ENCODE assay signal across 1 cellular context in genomic region chr10:121994429-121994881, GRCh38.
TF ChIP-seq lines count a peak whose summit lies in the region.

No MANE protein-coding gene starts in this region.

TF ChIP-seq in GM23338, 12 proteins besides CTCF, POLR2A, EP300 and RAD21 (continued from another document):
- TF ChIP-seq ZNF462 (CRISPR knock-in tag; IDR thresholded peaks at IDR 0.05) = no peak
- TF ChIP-seq CREB1 (CRISPR knock-in tag; IDR thresholded peaks at IDR 0.05; ENCODE audit: low read depth) = no peak
- no peak for TF ChIP-seq EZH2phosphoT487 (IDR thresholded peaks at IDR 0.05; ENCODE audit: unreplicated experiment)
- TF ChIP-seq NANOG (IDR thresholded peaks at IDR 0.05; ENCODE audit: borderline replicate concordance) = no peak
